Comparison of ENCODE assay signal across 1 cellular context in the genomic region with DNA sequence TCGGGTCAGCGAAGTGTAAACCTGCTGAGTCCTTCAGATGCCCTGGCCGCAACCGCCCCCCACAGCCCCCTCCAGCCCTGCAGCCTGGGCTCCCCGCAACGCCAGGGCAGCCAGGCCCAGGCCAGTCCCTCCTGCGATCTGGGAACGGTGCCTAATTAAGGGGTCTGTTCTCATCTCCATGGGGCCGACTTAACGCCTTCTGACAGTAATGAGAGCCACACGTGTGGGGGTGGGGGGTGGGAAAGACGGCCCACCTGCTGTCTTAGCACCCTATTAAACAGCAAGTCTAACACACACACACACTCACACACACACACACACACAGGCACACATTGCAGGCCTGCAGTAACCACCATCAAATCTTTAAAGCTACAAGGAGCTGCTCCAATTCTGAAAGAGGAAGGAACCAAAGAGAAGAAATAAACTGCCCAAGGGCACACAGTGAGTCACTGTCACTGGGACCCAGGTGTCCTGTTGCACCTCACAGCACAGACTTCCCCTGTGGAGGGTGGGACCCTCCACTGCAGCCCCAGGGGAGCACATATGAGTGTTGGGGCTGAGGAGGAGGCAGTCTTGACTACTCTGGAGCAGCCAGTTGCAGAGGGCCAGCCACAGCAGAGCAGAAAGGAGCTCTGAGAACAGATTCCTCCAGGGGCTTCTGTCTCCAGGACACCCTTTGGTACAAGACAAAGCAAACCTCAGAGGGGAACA.
TF ChIP-seq lines count a peak whose summit lies in the region.

No MANE protein-coding gene starts in this region.

TF ChIP-seq in HEK293, 187 proteins besides CTCF, POLR2A, EP300 and RAD21 (continued from another document):
- peak; percentile 68 for TF ChIP-seq SP7 (tag by site-specific recombination; IDR thresholded peaks at IDR 0.05)
